ENCODE assay signal across 24 cellular contexts in genomic region chr5:110440058-110440457, GRCh38.
"Had no signal": no experiment of that assay in that cellular context is flagged by ENCODE, and none has a peak within 500 bp of the region (broad histone marks: within the 10 kb centered on the region; RNA-seq: fewer than 3 reads in every experiment).

No MANE protein-coding gene starts in this region.

- H3K4me1 ChIP-seq: esophagus squamous epithelium had no signal

- H3K27me3 ChIP-seq: brain microvascular endothelial cell, esophagus squamous epithelium had no signal

- H3K27ac ChIP-seq: brain microvascular endothelial cell, epithelial cell of prostate, esophagus squamous epithelium, WERI-Rb-1 had no signal

- H3K9me3 ChIP-seq: esophagus squamous epithelium had no signal

- H3K4me3 ChIP-seq: esophagus squamous epithelium had no signal

- H3K36me3 ChIP-seq: brain microvascular endothelial cell, esophagus squamous epithelium, WERI-Rb-1 had no signal

- ATAC-seq: activated CD4-positive, CD25-positive, alpha-beta regulatory T cell treated with anti-CD3 and anti-CD28 coated beads, Interleukin-2, amount 50 U/mL, for 24 hours; activated CD8-positive, alpha-beta T cell treated with anti-CD3 and anti-CD28 coated beads for 36 hours; activated T-cell treated with anti-CD3 and anti-CD28 coated beads, Interleukin-2, amount 50 U/mL, for 4 hours; activated T-helper 17 cell treated with anti-CD3 and anti-CD28 coated beads, Interleukin-2, amount 50 U/mL, for 72 hours; T-helper 17 cell had no signal

- DNase-seq: activated B cell treated with CpG ODN at 0.5 μM for 24 hours; activated CD4-positive, alpha-beta T cell treated with anti-CD3 and anti-CD28 coated beads for 48 hours; activated CD4-positive, alpha-beta T cell treated with anti-CD3 and anti-CD28 coated beads, Interleukin-2, amount 50 U/mL, for 1 hour; activated CD4-positive, alpha-beta T cell treated with anti-CD3 and anti-CD28 coated beads, Interleukin-2, amount 50 U/mL, for 48 hours; activated CD8-positive, alpha-beta memory T cell treated with anti-CD3 and anti-CD28 coated beads for 24 hours; activated CD8-positive, alpha-beta T cell treated with anti-CD3 and anti-CD28 coated beads for 36 hours; activated effector memory CD4-positive, alpha-beta T cell treated with Interleukin-2 at 50 U/mL for 16 hours; activated gamma-delta T cell treated with Interleukin-2 at 50 U/mL for 16 hours; activated naive CD4-positive, alpha-beta T cell treated with anti-CD3 and anti-CD28 coated beads, Interleukin-2, amount 50 U/mL, for 16 hours; activated naive CD4-positive, alpha-beta T cell treated with Interleukin-2 at 50 U/mL for 16 hours; activated T-cell treated with anti-CD3 and anti-CD28 coated beads, Interleukin-2, amount 50 U/mL, for 4 hours; amniotic stem cell; brain microvascular endothelial cell; cortex of kidney; effector CD8-positive, alpha-beta T cell; esophagus squamous epithelium; foreskin melanocyte; T-helper 1 cell; T-helper 17 cell; T1000; WERI-Rb-1 had no signal
